8 cellular contexts compared by ENCODE assay signal in genomic region chr15:90594297-90594696, GRCh38.
A peak's percentile ranks its signal among the peaks of the same experiment; 100 is the strongest.
DNase-seq lines count a peak whose midpoint lies in the region; ATAC-seq and TF ChIP-seq lines count a peak whose summit lies in the region.

No MANE protein-coding gene starts in this region.

- H2AFZ ChIP-seq in H9 (ENCODE audit: low read length): no peak overlapping the region

- ATAC-seq in left lung: peak; percentile 91

- H3K23me2 ChIP-seq in H9 (ENCODE audit: insufficient read length, low read depth, low read length, poor library complexity, severe bottlenecking): no peaks in the 10 kb centered on the region

- no peak overlapping the region for H2BK12ac ChIP-seq in H9 (ENCODE audit: insufficient read length, low read depth, low read length)

- H3K9me3 ChIP-seq in BLaER1 (no peaks in the 10 kb centered on the region), H9 (ENCODE audit: control insufficient read depth, low read depth, low read length) (no peaks in the 10 kb centered on the region), left lung (no peaks in the 10 kb centered on the region)

- H3K18ac ChIP-seq in H9 (ENCODE audit: insufficient read length, low read depth, low read length): no peak overlapping the region

- peaks cover 3% of the 10 kb centered on the region for H3K79me1 ChIP-seq in H9 (ENCODE audit: insufficient read depth, low read depth, low read length, poor library complexity, severe bottlenecking)

- no peak overlapping the region for H3K14ac ChIP-seq in H9 (ENCODE audit: insufficient read depth, low read length)

- no peaks in the 10 kb centered on the region for H3K36me3 Mint-ChIP-seq in H9 (ENCODE audit: insufficient read depth in 1 of 3, low read depth in 3 of 3)

- H3K4me2 ChIP-seq in BLaER1: peak overlapping the region; percentile 80
- no peak overlapping the region for H3K4me2 ChIP-seq in H9 (ENCODE audit: insufficient read depth, insufficient read length, low read length)

- H3K4ac ChIP-seq in H9 (ENCODE audit: low read depth, low read length): no peak overlapping the region

- H3K27ac Mint-ChIP-seq in H9: peak overlapping the region in 2 of 3 experiments; percentile 80 to 81; a peak in 4 of 7 replicates

- no peak overlapping the region for H3K56ac ChIP-seq in H9 (ENCODE audit: insufficient read length, low read depth, low read length)

- H3K9me3 Mint-ChIP-seq in H9: no peaks in the 10 kb centered on the region

- H3K4me1 Mint-ChIP-seq in H9: peaks cover 12 to 17% of the 10 kb centered on the region in 2 experiments

- peaks cover 69% of the 10 kb centered on the region for H3K4me1 ChIP-seq in BLaER1
- no peaks in the 10 kb centered on the region; the same call in 1 of the 2 replicates for H3K4me1 ChIP-seq in H9 (ENCODE audit: insufficient read depth, low read length)
- peaks cover 31 to 87% of the 10 kb centered on the region in 2 donors for H3K4me1 ChIP-seq in left lung

- no peak overlapping the region for H4K91ac ChIP-seq in H9 (ENCODE audit: insufficient read length, low read depth, low read length)

- DNase-seq in H9 (no peak), T-helper 1 cell (peak; percentile 39 to 97 (median 61)), amniotic epithelial cell (ENCODE audit: low read depth) (peak; percentile 53), left lung (peak; percentile 87 to 92), iPS-NIHi7 (ENCODE audit: extremely low spot score) (no peak), GOT3 (lab: John Stamatoyannopoulos, UW) (no peak)
- peak; percentile 37 for DNase-seq in stimulated activated CD8-positive, alpha-beta memory T cell treated with anti-CD3 and anti-CD28 coated beads, Interleukin-15, amount 100 ng/mL, for 24 hours (ENCODE audit: low read depth)

- no peak overlapping the region for H2BK120ac ChIP-seq in H9 (ENCODE audit: low read depth, low read length, poor library complexity, severe bottlenecking)

- no peak overlapping the region for H4K5ac ChIP-seq in H9 (ENCODE audit: insufficient read length, low read depth, low read length)

- no CpG with 5 or more reads among the region's 9 CpGs for WGBS in H9 (ENCODE audit: extremely low coverage, insufficient read length, low lambda C conversion rate)

- no peaks in the 10 kb centered on the region for H3K79me2 ChIP-seq in H9 (ENCODE audit: insufficient read depth, low read length)

- H3K4me3 Mint-ChIP-seq in H9: no peak overlapping the region

- H4K20me1 ChIP-seq in BLaER1 (peaks cover 20% of the 10 kb centered on the region; the same call in 1 of the 2 replicates), H9 (ENCODE audit: control insufficient read depth, insufficient read depth, insufficient read length) (no peaks in the 10 kb centered on the region)

- no peak overlapping the region for H3T11ph ChIP-seq in H9 (ENCODE audit: low read length)

- H3K27me3 ChIP-seq in BLaER1 (no peaks in the 10 kb centered on the region), H9 (ENCODE audit: insufficient read depth, low read length) (peaks cover 3% of the 10 kb centered on the region; the same call in 1 of the 2 replicates), left lung (no peaks in the 10 kb centered on the region)

- no peaks in the 10 kb centered on the region for H3K27me3 Mint-ChIP-seq in H9 (ENCODE audit: low read depth)

- H2BK5ac ChIP-seq in H9 (ENCODE audit: insufficient read length, low read length): no peak overlapping the region

- H4K8ac ChIP-seq in H9 (replicated peaks; ENCODE audit: insufficient read length, low read depth, low read length): no peak overlapping the region

- intact Hi-C loops in left lung (cut with DNase I): no loop called here

- H2BK20ac ChIP-seq in H9 (ENCODE audit: low read depth, low read length, poor library complexity, severe bottlenecking): no peak overlapping the region

- no peak overlapping the region for H3K23ac ChIP-seq in H9 (ENCODE audit: insufficient read length, low read depth, low read length)

- no peak overlapping the region for H2AK5ac ChIP-seq in H9 (ENCODE audit: insufficient read length, low read length)

- TF ChIP-seq CTCF in H9 (conservative IDR thresholded peaks at IDR 0.05) (no peak), left lung (IDR thresholded peaks at IDR 0.05) (no peak)

- H3K4me3 ChIP-seq in BLaER1 (peak overlapping the region; percentile 28; the same call in 1 of the 2 replicates), left lung (no peak overlapping the region)

- H3K36me3 ChIP-seq in BLaER1 (peaks cover 11% of the 10 kb centered on the region), left lung (no peaks in the 10 kb centered on the region)

- H3K27ac ChIP-seq in BLaER1: peak overlapping the region; percentile 67
- H3K27ac ChIP-seq in H9 (ENCODE audit: insufficient read length, low read depth, low read length): no peak overlapping the region
- peak overlapping the region; percentile 82 to 85 for H3K27ac ChIP-seq in left lung

- no peak overlapping the region for H2BK15ac ChIP-seq in H9 (ENCODE audit: low read depth, low read length)

- no peak overlapping the region for H3K9ac ChIP-seq in BLaER1
- no peak overlapping the region for H3K9ac ChIP-seq in H9 (ENCODE audit: extremely low read depth, insufficient read length, low read length)

Comparison
In these comparisons a context has a peak if more than half of its experiments do, and no peak if none do; other contexts are left out.
1. DNase-seq: peak in T-helper 1 cell (5 of 5), amniotic epithelial cell (single experiment), left lung (2 of 2) and stimulated activated CD8-positive, alpha-beta memory T cell treated with anti-CD3 and anti-CD28 coated beads, Interleukin-15, amount 100 ng/mL, for 24 hours (single experiment); none in H9 (single experiment), iPS-NIHi7 (single experiment) and GOT3 (single experiment).